In the genomic region with DNA sequence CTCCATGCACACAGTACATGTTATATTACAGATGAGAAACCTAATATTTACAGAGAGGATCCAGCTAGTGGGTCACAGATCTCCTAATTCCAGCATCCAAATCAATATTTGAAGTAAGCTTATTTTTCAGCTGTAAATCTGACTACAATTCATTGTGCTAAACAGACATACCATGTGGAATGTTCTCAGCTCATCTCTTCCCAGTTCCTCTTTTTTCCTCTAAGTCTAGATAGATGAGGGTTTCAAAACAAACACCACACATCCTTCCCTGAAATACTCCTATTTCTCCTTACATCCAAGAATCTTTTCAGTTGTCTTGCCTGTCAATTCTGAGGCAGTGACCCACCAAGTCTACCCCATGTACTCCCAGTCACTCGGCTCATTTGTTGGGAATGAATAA, we compare ENCODE assay signal across 32 cellular contexts.
"Had no signal": no experiment of that assay in that cellular context is flagged by ENCODE, and none has a peak within 500 bp of the region (broad histone marks: within the 10 kb centered on the region; RNA-seq: fewer than 3 reads in every experiment).

No MANE protein-coding gene starts in this region.

- H3K4me1 ChIP-seq: adrenal gland, body of pancreas, esophagus muscularis mucosa, gastrocnemius medialis, heart left ventricle had no signal

- H3K4me3 ChIP-seq: adrenal gland, body of pancreas, esophagus muscularis mucosa, gastrocnemius medialis, heart left ventricle had no signal

- H3K27me3 ChIP-seq: adrenal gland, body of pancreas, esophagus muscularis mucosa, foreskin keratinocyte, gastrocnemius medialis, heart left ventricle had no signal

- H3K9me3 ChIP-seq: adrenal gland, body of pancreas, esophagus muscularis mucosa, gastrocnemius medialis, heart left ventricle had no signal

- ATAC-seq: activated CD4-positive, CD25-positive, alpha-beta regulatory T cell treated with anti-CD3 and anti-CD28 coated beads, Interleukin-2, amount 50 U/mL, for 24 hours; activated CD8-positive, alpha-beta memory T cell treated with anti-CD3 and anti-CD28 coated beads, Interleukin-2, amount 10 ng/mL, durations not matched to agents 7 days and 5 days; activated CD8-positive, alpha-beta T cell treated with anti-CD3 and anti-CD28 coated beads, Interleukin-2, amount 10 ng/mL, durations not matched to agents 7 days and 5 days; activated naive CD8-positive, alpha-beta T cell treated with anti-CD3 and anti-CD28 coated beads, Interleukin-2, amount 50 U/mL, for 24 hours; body of pancreas; effector memory CD8-positive, alpha-beta T cell; gastrocnemius medialis; heart left ventricle; T-helper 17 cell had no signal

- H3K36me3 ChIP-seq: adrenal gland, esophagus muscularis mucosa, gastrocnemius medialis, heart left ventricle, WERI-Rb-1 had no signal

- FAIRE-seq: colon had no signal

- DNase-seq: activated B cell treated with CpG ODN at 0.5 μM for 24 hours; activated CD4-positive, alpha-beta memory T cell treated with anti-CD3 and anti-CD28 coated beads for 36 hours; activated CD4-positive, alpha-beta T cell treated with anti-CD3 and anti-CD28 coated beads, Interleukin-2, amount 10 ng/mL, durations not matched to agents 24 days and 14 days; activated CD8-positive, alpha-beta memory T cell treated with anti-CD3 and anti-CD28 coated beads, Interleukin-2, amount 10 ng/mL, durations not matched to agents 7 days and 5 days; activated CD8-positive, alpha-beta memory T cell treated with anti-CD3 and anti-CD28 coated beads, Interleukin-2, amount 50 U/mL, for 4 hours; activated CD8-positive, alpha-beta T cell treated with anti-CD3 and anti-CD28 coated beads, Interleukin-2, amount 10 ng/mL, durations not matched to agents 7 days and 5 days; activated effector memory CD4-positive, alpha-beta T cell treated with anti-CD3 and anti-CD28 coated beads, Interleukin-2, amount 50 U/mL, for 16 hours; activated naive CD4-positive, alpha-beta T cell treated with anti-CD3 and anti-CD28 coated beads for 36 hours; activated naive CD8-positive, alpha-beta T cell treated with anti-CD3 and anti-CD28 coated beads for 36 hours; activated naive CD8-positive, alpha-beta T cell treated with anti-CD3 and anti-CD28 coated beads, Interleukin-2, amount 50 U/mL, for 24 hours; activated T-cell treated with anti-CD3 and anti-CD28 coated beads, Interleukin-2, amount 50 U/mL, for 1 hour; activated T-cell treated with anti-CD3 and anti-CD28 coated beads, Interleukin-2, amount 50 U/mL, for 48 hours; adrenal gland; amygdala; aorta; body of pancreas; caudate nucleus; cortex of kidney; dermis blood vessel endothelial cell; effector CD4-positive, alpha-beta T cell; effector memory CD8-positive, alpha-beta T cell; erythroblast; gastrocnemius medialis; glutamatergic neuron; heart left ventricle; T-helper 17 cell; T1000; WERI-Rb-1 had no signal

- H3K27ac ChIP-seq: adrenal gland, body of pancreas, esophagus muscularis mucosa, foreskin keratinocyte, gastrocnemius medialis, heart left ventricle, WERI-Rb-1 had no signal
